Comparison of ENCODE assay signal across 9 cellular contexts in the genomic region with DNA sequence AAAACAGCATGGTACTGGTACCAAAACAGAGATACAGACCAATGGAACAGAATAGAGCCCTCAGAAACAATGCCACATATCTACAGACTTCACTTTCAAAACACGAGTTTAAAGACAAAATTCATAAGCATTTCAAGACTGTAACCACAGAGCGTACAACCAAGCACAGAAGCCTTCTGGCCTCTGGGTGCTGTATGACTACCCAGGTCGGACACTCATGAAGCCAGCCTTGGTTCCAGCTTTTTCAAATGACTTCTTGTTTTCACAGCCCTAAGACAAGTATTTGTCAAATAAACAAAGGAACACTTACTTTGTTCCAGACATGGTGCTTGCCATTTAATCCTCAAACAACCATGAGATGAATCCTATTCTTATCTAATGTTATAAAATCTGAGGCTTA.
"Had no signal": no experiment of that assay in that cellular context is flagged by ENCODE, and none has a peak within 500 bp of the region (broad histone marks: within the 10 kb centered on the region; RNA-seq: fewer than 3 reads in every experiment).

No MANE protein-coding gene starts in this region.

- H3K9me3 ChIP-seq: HAP-1 had no signal

- H3K27ac ChIP-seq: GM23248 had no signal

- H3K4me1 ChIP-seq: HAP-1 had no signal

- H3K36me3 ChIP-seq: HAP-1 had no signal

- H3K4me3 ChIP-seq: GM23248, GM23338, HAP-1 had no signal

- ATAC-seq: GM23338, HCT116 had no signal

- DNase-seq: GM23248, GOT3, H7, H9, HCEC 1CT, HFFc6 had no signal
